Comparison of ENCODE assay signal across 8 cellular contexts in the genomic region with DNA sequence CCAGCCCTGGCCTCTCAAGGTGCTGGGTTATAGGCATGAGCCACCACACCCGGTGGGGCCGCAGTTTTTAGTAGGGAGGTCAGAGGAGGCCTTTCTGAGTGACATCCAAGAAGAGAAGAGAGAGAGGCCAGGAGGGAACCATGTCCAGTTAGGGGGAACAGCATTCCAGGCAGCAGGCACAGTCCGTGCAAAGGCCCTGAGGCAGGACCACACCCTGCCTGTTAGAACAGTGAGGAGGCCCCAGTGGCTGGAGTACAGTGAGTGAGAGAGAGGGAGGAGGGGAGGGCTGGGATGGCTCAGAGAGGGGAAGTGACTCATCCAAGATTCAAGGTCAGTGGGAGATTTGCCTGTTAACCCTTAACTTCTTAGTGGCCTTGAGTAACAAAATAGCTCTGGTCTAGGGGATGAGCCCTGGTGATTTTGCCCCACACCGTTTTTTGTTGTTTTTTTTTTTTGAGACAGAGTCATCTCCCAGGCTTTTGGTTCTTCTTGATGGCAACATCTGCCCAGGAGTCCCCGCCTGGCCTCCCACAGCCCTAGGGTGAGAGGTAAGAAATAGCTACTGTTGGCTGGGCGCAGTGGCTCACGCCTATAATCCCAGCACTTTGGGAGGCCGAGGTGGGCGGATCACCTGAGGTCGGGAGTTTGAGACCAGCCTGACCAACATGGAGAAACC. TPM values are rescaled to one million over a fixed set of nuclear protein-coding genes. Genes with fewer than 3 reads are reported as not detected.
DNase-seq lines count a peak whose midpoint lies in the region; ATAC-seq and TF ChIP-seq lines count a peak whose summit lies in the region.

No MANE protein-coding gene starts in this region.

- no peaks in the 10 kb centered on the region for H3K9me3 Mint-ChIP-seq in activated T-cell treated with anti-CD3 and anti-CD28 coated beads, Interleukin-2, amount 50 U/mL, for 24 hours

- TF ChIP-seq POLR2A in spleen (IDR thresholded peaks at IDR 0.05) = no peak

- 61 to 75% (median 72%) methylated on average over 10 of the region's 10 CpGs for WGBS in spleen, 5 donors

- no peaks in the 10 kb centered on the region for H3K27me3 ChIP-seq in spleen (replicated peaks in 1 of 7)

- no peaks in the 10 kb centered on the region for H3K9me3 ChIP-seq in spleen

- no peak overlapping the region for H3K4me3 ChIP-seq in spleen

- no peak for ATAC-seq in HG03097 (IDR thresholded peaks at IDR 0.05; ENCODE audit: low FRiP score, unreplicated experiment)
- no peak for ATAC-seq in HG02981 (IDR thresholded peaks at IDR 0.05; ENCODE audit: unreplicated experiment)
- no peak for ATAC-seq in HG03378 (IDR thresholded peaks at IDR 0.05; ENCODE audit: unreplicated experiment)

- intact Hi-C loops in spleen (cut with DNase I; ENCODE audit: low total_unique reads) = loop anchor here (5.0 kb wide), 2 partner anchors 42 to 162 kb away; no protein-coding TSS in a partner anchor

- peaks cover 3% of the 10 kb centered on the region for H3K27me3 Mint-ChIP-seq in activated T-cell treated with anti-CD3 and anti-CD28 coated beads, Interleukin-2, amount 50 U/mL, for 24 hours

- H3K27ac ChIP-seq in spleen = peak overlapping the region in 4 of 8 donors; percentile 32 to 97 (median 48)

- H3K36me3 ChIP-seq in spleen = no peaks in the 10 kb centered on the region

- no peak overlapping the region for H3K27ac Mint-ChIP-seq in activated T-cell treated with anti-CD3 and anti-CD28 coated beads, Interleukin-2, amount 50 U/mL, for 24 hours

- no peaks in the 10 kb centered on the region for H3K36me3 Mint-ChIP-seq in activated T-cell treated with anti-CD3 and anti-CD28 coated beads, Interleukin-2, amount 50 U/mL, for 24 hours (ENCODE audit: low read depth)

- H3K4me3 Mint-ChIP-seq in activated T-cell treated with anti-CD3 and anti-CD28 coated beads, Interleukin-2, amount 50 U/mL, for 24 hours = no peak overlapping the region

- TF ChIP-seq CTCF in spleen (IDR thresholded peaks at IDR 0.05 in 8 of 11, conservative IDR thresholded peaks at IDR 0.05 in 3 of 11) = no peak

- H3K4me1 Mint-ChIP-seq in activated T-cell treated with anti-CD3 and anti-CD28 coated beads, Interleukin-2, amount 50 U/mL, for 24 hours (ENCODE audit: low read depth) = peaks cover 28% of the 10 kb centered on the region

- H3K4me1 ChIP-seq in spleen = peaks cover 0 to 64% (median 33%) of the 10 kb centered on the region in 6 donors

- peak; percentile 45 to 55 for DNase-seq in activated T-cell treated with anti-CD3 and anti-CD28 coated beads, Interleukin-2, amount 50 U/mL, for 48 hours
- no peak for DNase-seq in activated T-cell treated with anti-CD3 and anti-CD28 coated beads, Interleukin-2, amount 50 U/mL, for 24 hours
- DNase-seq in SIG-M5 (lab: John Stamatoyannopoulos, UW) = peak; percentile 39
- peak; percentile 90 for DNase-seq in fibroblast of peridontal ligament (ENCODE audit: extremely low read depth)
- DNase-seq in spleen = peak; percentile 76

RNA-seq across cellular contexts. Expression of a gene that starts 2.7 kb away (rescaled TPM):
- 10 to 100 TPM; 26.7 to 63.5 (median 46.9) TPM for total RNA-seq in spleen
- polyA plus RNA-seq in spleen = 10 to 100 TPM; 28.0 to 40.0 (median 29.3) TPM

RNA-seq across cellular contexts. Expression of a gene that starts 32.5 kb away (rescaled TPM):
- total RNA-seq in spleen = 1 to 10 TPM; 4.1 to 9.4 (median 7.3) TPM
- 1 to 10 TPM; 1.4 to 1.9 (median 1.6) TPM for polyA plus RNA-seq in spleen

RNA-seq across cellular contexts. Expression of a gene that starts 38.7 kb away (rescaled TPM):
- total RNA-seq in spleen = 10 to 100 TPM; 10.2 to 21.0 (median 14.7) TPM
- polyA plus RNA-seq in spleen = 10 to 100 TPM in 1 of 3 donors, 1 to 10 TPM in 2; 4.4 to 12.5 (median 4.6) TPM

RNA-seq across cellular contexts. Expression of a gene that starts 39.1 kb away (rescaled TPM):
- total RNA-seq in spleen = 10 to 100 TPM in 1 of 7 donors, 1 to 10 TPM in 6; 2.1 to 10.8 (median 5.9) TPM
- polyA plus RNA-seq in spleen = 1 to 10 TPM; 1.5 to 6.8 (median 3.3) TPM
